35 cellular contexts compared by ENCODE assay signal in the genomic region with DNA sequence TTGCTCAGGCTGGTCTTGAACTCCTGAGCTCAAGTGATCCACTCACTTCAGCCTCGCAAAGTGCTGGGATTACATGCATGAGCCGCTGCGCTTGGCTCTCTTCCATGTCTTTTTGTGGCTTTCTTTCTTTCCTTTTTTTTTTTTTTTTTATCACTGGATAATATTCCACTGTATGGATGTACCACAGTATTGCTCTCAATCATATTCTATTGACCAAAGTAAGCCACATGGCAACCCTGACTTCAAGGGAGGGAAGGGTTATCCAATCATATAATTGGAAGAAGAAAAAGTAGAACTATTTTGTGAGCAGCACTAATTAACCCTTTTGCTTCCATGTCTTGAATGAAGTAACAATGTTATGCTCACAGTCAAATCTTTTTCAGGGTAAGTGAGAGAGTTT.
DNase-seq lines count a peak whose midpoint lies in the region; ATAC-seq and TF ChIP-seq lines count a peak whose summit lies in the region.
"Had no signal": no experiment of that assay in that cellular context is flagged by ENCODE, and none has a peak within 500 bp of the region (broad histone marks: within the 10 kb centered on the region; RNA-seq: fewer than 3 reads in every experiment).

No MANE protein-coding gene starts in this region.

- in situ Hi-C loops in mammary epithelial cell (cut with MboI; ENCODE audit: low sequenced_read_pairs in 2 of 2): no loop called here

- H4K20me1 ChIP-seq in SK-N-SH (ENCODE audit: insufficient read depth) (no peaks in the 10 kb centered on the region), mammary epithelial cell (ENCODE audit: insufficient read depth, low read length) (no peaks in the 10 kb centered on the region)
- H4K20me1 ChIP-seq: BLaER1; BLaER1 treated with 17β-estradiol and CSF1 and Interleukin-3, amounts not matched to agents 10 nM and 100 nM had no signal

- H3K36me3 ChIP-seq in SK-N-SH (replicated peaks in 1 of 2; ENCODE audit: control insufficient read depth in 1 of 2, insufficient read depth in 2 of 2, low read length in 1 of 2) (no peaks in the 10 kb centered on the region), mesenchymal stem cell (ENCODE audit: control insufficient read depth in 1 of 2, insufficient read depth in 2 of 2, low read depth in 1 of 2, low read length in 2 of 2) (no peaks in the 10 kb centered on the region), mammary epithelial cell (ENCODE audit: insufficient read depth, low read length) (no peaks in the 10 kb centered on the region)
- H3K36me3 ChIP-seq: BE2C; BLaER1; BLaER1 treated with 17β-estradiol and CSF1 and Interleukin-3, amounts not matched to agents 10 nM and 100 nM had no signal

- dilution Hi-C loops in mammary epithelial cell (cut with HindIII; ENCODE audit: low sequenced_read_pairs): no loop called here

- 75% methylated on average over 3 of the region's 3 CpGs for WGBS in SK-N-SH (ENCODE audit: low lambda C conversion rate)
- WGBS in mesenchymal stem cell: 89% methylated on average over 3 of the region's 3 CpGs
- 95% methylated on average over 3 of the region's 3 CpGs for WGBS in mammary epithelial cell (ENCODE audit: low coverage, missing lambda C conversion rate)

- ATAC-seq in SK-N-SH treated with all-trans-retinoic acid at 6 μM for 48 hours: no peak
- ATAC-seq in GM21447 (IDR thresholded peaks at IDR 0.05; ENCODE audit: unreplicated experiment): no peak
- ATAC-seq: A549; CD8-positive, alpha-beta T cell had no signal

- POLR2A ChIA-PET in SK-N-SH (lab: Yijun Ruan, JAX): no interaction called here

- H3K27ac Mint-ChIP-seq in T-helper 1 cell treated with Interleukin-12 subunit alpha and Interleukin-12 subunit beta and Interleukin-4 antibody, amounts not matched to agents 30 μg/mL and 1 μg/mL, for 36 hours: peak overlapping the region; percentile 39
- H3K27ac Mint-ChIP-seq: B cell; CD14-positive monocyte; CD4-positive, alpha-beta T cell; CD4-positive, CD25-positive, alpha-beta regulatory T cell; CD8-positive, alpha-beta memory T cell; CD8-positive, alpha-beta T cell had no signal

- H2AK5ac ChIP-seq in mesenchymal stem cell (ENCODE audit: low read length, severe bottlenecking): no peak overlapping the region

- H3K4me1 ChIP-seq in SK-N-SH (ENCODE audit: control insufficient read depth in 1 of 2, insufficient read depth in 2 of 2, low read depth in 1 of 2, low read length in 1 of 2): peaks cover 4 to 8% of the 10 kb centered on the region in 2 experiments; a peak in 3 of 4 replicates
- H3K4me1 ChIP-seq in mesenchymal stem cell (ENCODE audit: control insufficient read depth, insufficient read depth, low read depth, low read length): peaks cover 7% of the 10 kb centered on the region
- peaks cover 12% of the 10 kb centered on the region for H3K4me1 ChIP-seq in mammary epithelial cell (ENCODE audit: insufficient read depth, low read length)
- H3K4me1 ChIP-seq: BE2C, BLaER1 had no signal

- no peak for TF ChIP-seq EP300 in SK-N-SH (IDR thresholded peaks at IDR 0.05; ENCODE audit: borderline replicate concordance in 1 of 2, low read depth in 1 of 2, low read length in 1 of 2)

- H2BK12ac ChIP-seq in mesenchymal stem cell (ENCODE audit: low read length in 2 of 2): no peak overlapping the region

- H3K18ac ChIP-seq in mesenchymal stem cell (ENCODE audit: low read depth in 1 of 2, low read length in 2 of 2): no peak overlapping the region

- no peaks in the 10 kb centered on the region for H3K9me3 Mint-ChIP-seq in T-helper 1 cell treated with Interleukin-12 subunit alpha and Interleukin-12 subunit beta and Interleukin-4 antibody, amounts not matched to agents 30 μg/mL and 1 μg/mL, for 36 hours
- H3K9me3 Mint-ChIP-seq: CD4-positive, alpha-beta T cell; CD8-positive, alpha-beta T cell had no signal

- H3K27ac ChIP-seq in SK-N-SH (ENCODE audit: low read depth in 2 of 2, low read length in 1 of 2) (no peak overlapping the region), mesenchymal stem cell (ENCODE audit: low read length, poor library complexity, severe bottlenecking) (no peak overlapping the region), mammary epithelial cell (ENCODE audit: insufficient read depth, low read depth, low read length) (no peak overlapping the region)
- H3K27ac ChIP-seq: 22Rv1; BLaER1; BLaER1 treated with 17β-estradiol and CSF1 and Interleukin-3, amounts not matched to agents 10 nM and 100 nM; C4-2B had no signal

- BruUV-seq in mammary epithelial cell (replicated peaks; lab: Mats Ljungman, UMichigan): no TSS peak

- no peak overlapping the region for H2BK5ac ChIP-seq in mesenchymal stem cell (ENCODE audit: low read depth, low read length, poor library complexity, severe bottlenecking)

- CTCF ChIA-PET in SK-N-SH (lab: Yijun Ruan, JAX): no interaction called here
- CTCF ChIA-PET in mammary epithelial cell (lab: Charles Lee; ENCODE audit: low non-redundant PET): no interaction called here

- H3K4me3 ChIP-seq in SK-N-SH (ENCODE audit: low read depth in 2 of 2, low read length in 1 of 2) (no peak overlapping the region), mesenchymal stem cell (ENCODE audit: insufficient read depth in 1 of 2, low read depth in 1 of 2, low read length in 2 of 2) (no peak overlapping the region), mammary epithelial cell (replicated peaks in 1 of 3; ENCODE audit: insufficient read depth in 1 of 3, low read depth in 2 of 3, low read length in 3 of 3) (no peak overlapping the region)
- H3K4me3 ChIP-seq: A549; BLaER1; BLaER1 treated with 17β-estradiol and CSF1 and Interleukin-3, amounts not matched to agents 10 nM and 100 nM had no signal

- H3K9ac ChIP-seq in SK-N-SH (no peak overlapping the region), mesenchymal stem cell (ENCODE audit: low read length) (no peak overlapping the region), mammary epithelial cell (ENCODE audit: insufficient read depth, low read length) (no peak overlapping the region)
- H3K9ac ChIP-seq: BLaER1; BLaER1 treated with 17β-estradiol and CSF1 and Interleukin-3, amounts not matched to agents 10 nM and 100 nM had no signal

- peaks cover 1% of the 10 kb centered on the region for H3F3A ChIP-seq in SK-N-SH (replicated peaks; ENCODE audit: insufficient read depth)

- DNase-seq in SK-N-SH: no peak
- DNase-seq in T-helper 1 cell: no peak
- DNase-seq in islet precursor cell: peak; percentile 4
- DNase-seq in mesenchymal stem cell: no peak
- no peak for DNase-seq in mammary epithelial cell
- DNase-seq: 8988T; ACHN; AML-193; BE2C; C1 segment of cervical spinal cord; Caco-2; Calu3; CD4-positive, alpha-beta memory T cell; CD4-positive, alpha-beta T cell; CD4-positive, CD25-positive, alpha-beta regulatory T cell; CD8-positive, alpha-beta memory T cell; CD8-positive, alpha-beta T cell; COR-L47; DMS 273 treated with DMSO at 0.1 percent for 48 hours; DMS153; DMS53; DMS79; DMS79 treated with DMSO at 0.1 percent for 48 hours; DND-41; EL had no signal

- H3K4me3 Mint-ChIP-seq in T-helper 1 cell treated with Interleukin-12 subunit alpha and Interleukin-12 subunit beta and Interleukin-4 antibody, amounts not matched to agents 30 μg/mL and 1 μg/mL, for 36 hours: no peak overlapping the region
- H3K4me3 Mint-ChIP-seq: B cell; CD14-positive monocyte; CD4-positive, alpha-beta memory T cell; CD4-positive, alpha-beta T cell; CD4-positive, CD25-positive, alpha-beta regulatory T cell; CD8-positive, alpha-beta memory T cell; CD8-positive, alpha-beta T cell had no signal

- peaks cover 4% of the 10 kb centered on the region for H3K27me3 Mint-ChIP-seq in T-helper 1 cell treated with Interleukin-12 subunit alpha and Interleukin-12 subunit beta and Interleukin-4 antibody, amounts not matched to agents 30 μg/mL and 1 μg/mL, for 36 hours (ENCODE audit: low read depth)
- H3K27me3 Mint-ChIP-seq: CD4-positive, CD25-positive, alpha-beta regulatory T cell had no signal

- no peak overlapping the region for H3K23ac ChIP-seq in mesenchymal stem cell (ENCODE audit: low read length in 2 of 2)

- H3K14ac ChIP-seq in mesenchymal stem cell (ENCODE audit: low read length in 2 of 2): no peak overlapping the region

- H3K9me3 ChIP-seq in SK-N-SH: no peaks in the 10 kb centered on the region
- no peaks in the 10 kb centered on the region for H3K9me3 ChIP-seq in mesenchymal stem cell (ENCODE audit: control insufficient read depth, low read length)
- no peaks in the 10 kb centered on the region for H3K9me3 ChIP-seq in mammary epithelial cell (replicated peaks; ENCODE audit: insufficient read depth, low read length)
- H3K9me3 ChIP-seq: Caco-2 had no signal

- H3K79me2 ChIP-seq in SK-N-SH (ENCODE audit: insufficient read depth) (no peaks in the 10 kb centered on the region), mammary epithelial cell (ENCODE audit: insufficient read depth, low read length) (no peaks in the 10 kb centered on the region)

- TF ChIP-seq CTCF in SK-N-SH (IDR thresholded peaks at IDR 0.05): no peak
- no peak for TF ChIP-seq CTCF in mammary epithelial cell (conservative IDR thresholded peaks at IDR 0.05 in 1 of 2, IDR thresholded peaks at IDR 0.05 in 1 of 2; ENCODE audit: extremely low read depth in 1 of 2, insufficient read depth in 1 of 2, low read depth in 1 of 2, low read length in 2 of 2)

- no peak overlapping the region for H4K8ac ChIP-seq in mesenchymal stem cell (ENCODE audit: low read length)

- H3K9me2 ChIP-seq in SK-N-SH: no peaks in the 10 kb centered on the region

- no peak overlapping the region for H3K4ac ChIP-seq in mesenchymal stem cell (ENCODE audit: low read depth in 1 of 2, low read length in 2 of 2)

- no peaks in the 10 kb centered on the region for H3K79me1 ChIP-seq in mesenchymal stem cell (replicated peaks; ENCODE audit: low read length, poor library complexity, severe bottlenecking)

- H3K4me2 ChIP-seq in SK-N-SH (no peak overlapping the region), mesenchymal stem cell (ENCODE audit: low read length, poor library complexity, severe bottlenecking) (no peak overlapping the region), mammary epithelial cell (ENCODE audit: insufficient read depth, low read depth, low read length) (no peak overlapping the region)
- H3K4me2 ChIP-seq: A549; BLaER1; BLaER1 treated with 17β-estradiol and CSF1 and Interleukin-3, amounts not matched to agents 10 nM and 100 nM had no signal

- no peak overlapping the region for H4K91ac ChIP-seq in mesenchymal stem cell (ENCODE audit: low read length)

- no peaks in the 10 kb centered on the region for H3K4me1 Mint-ChIP-seq in T-helper 1 cell treated with Interleukin-12 subunit alpha and Interleukin-12 subunit beta and Interleukin-4 antibody, amounts not matched to agents 30 μg/mL and 1 μg/mL, for 36 hours (ENCODE audit: low read depth)
- H3K4me1 Mint-ChIP-seq: B cell; CD14-positive monocyte; CD4-positive, alpha-beta memory T cell; CD8-positive, alpha-beta memory T cell had no signal

- peak overlapping the region; percentile 4 for H2BK15ac ChIP-seq in mesenchymal stem cell (ENCODE audit: low read depth, poor library complexity, severe bottlenecking)

- H2BK120ac ChIP-seq in mesenchymal stem cell (ENCODE audit: low read depth, low read length): no peak overlapping the region

- H3K36me3 Mint-ChIP-seq in T-helper 1 cell treated with Interleukin-12 subunit alpha and Interleukin-12 subunit beta and Interleukin-4 antibody, amounts not matched to agents 30 μg/mL and 1 μg/mL, for 36 hours (ENCODE audit: low read depth): no peaks in the 10 kb centered on the region
- H3K36me3 Mint-ChIP-seq: CD14-positive monocyte; CD4-positive, alpha-beta memory T cell; CD4-positive, CD25-positive, alpha-beta regulatory T cell; CD8-positive, alpha-beta T cell had no signal

- H2AFZ ChIP-seq in SK-N-SH (ENCODE audit: low read depth) (no peak overlapping the region), mesenchymal stem cell (ENCODE audit: low read depth, low read length) (no peak overlapping the region), mammary epithelial cell (ENCODE audit: low read depth, low read length) (no peak overlapping the region)

- no peaks in the 10 kb centered on the region for H3K27me3 ChIP-seq in SK-N-SH (ENCODE audit: insufficient read depth)
- H3K27me3 ChIP-seq in mesenchymal stem cell (ENCODE audit: control insufficient read depth in 1 of 2, insufficient read depth in 1 of 2, low read length in 2 of 2): no peaks in the 10 kb centered on the region
- H3K27me3 ChIP-seq in mammary epithelial cell (ENCODE audit: insufficient read depth, low read length): no peaks in the 10 kb centered on the region
- H3K27me3 ChIP-seq: BE2C; BLaER1; BLaER1 treated with 17β-estradiol and CSF1 and Interleukin-3, amounts not matched to agents 10 nM and 100 nM had no signal

- TF ChIP-seq RAD21 in SK-N-SH (IDR thresholded peaks at IDR 0.05; ENCODE audit: low read length): no peak

- intact Hi-C loops in mammary epithelial cell (cut with micrococcal nuclease): no loop called here
